In genomic region chr12:94074216-94074969, GRCh38 we compare ENCODE assay signal across 13 cellular contexts.
DNase-seq lines count a peak whose midpoint lies in the region; ATAC-seq and TF ChIP-seq lines count a peak whose summit lies in the region.
"Had no signal": no experiment of that assay in that cellular context is flagged by ENCODE, and none has a peak within 500 bp of the region (broad histone marks: within the 10 kb centered on the region; RNA-seq: fewer than 3 reads in every experiment).

No MANE protein-coding gene starts in this region.

- H3K36me3 ChIP-seq in heart left ventricle (no peaks in the 10 kb centered on the region), prostate gland (no peaks in the 10 kb centered on the region), uterus (no peaks in the 10 kb centered on the region)
- H3K36me3 ChIP-seq: neutrophil had no signal

- H3K4me1 ChIP-seq in heart left ventricle (peaks cover 0 to 32% (median 20%) of the 10 kb centered on the region in 12 donors), prostate gland (replicated peaks) (no peaks in the 10 kb centered on the region), uterus (no peaks in the 10 kb centered on the region)

- ATAC-seq in heart left ventricle (peak; percentile 83 to 93 (median 87)), HG03354 (IDR thresholded peaks at IDR 0.05; ENCODE audit: poor library complexity, severe bottlenecking, unreplicated experiment) (no peak)
- no peak for ATAC-seq in activated T-helper 17 cell treated with anti-CD3 and anti-CD28 coated beads, Interleukin-2, amount 50 U/mL, for 72 hours (replicated peaks)

- H3K4me3 ChIP-seq in heart left ventricle (peak overlapping the region in 4 of 12 donors; percentile 4 to 36 (median 18)), prostate gland (no peak overlapping the region), uterus (no peak overlapping the region)

- H3K27me3 Mint-ChIP-seq in activated T-helper 17 cell treated with anti-CD3 and anti-CD28 coated beads, Interleukin-2, amount 50 U/mL, for 72 hours, result no peaks in the 10 kb centered on the region

- H3K36me3 Mint-ChIP-seq in activated T-helper 17 cell treated with anti-CD3 and anti-CD28 coated beads, Interleukin-2, amount 50 U/mL, for 72 hours (ENCODE audit: low read depth), result no peaks in the 10 kb centered on the region

- WGBS in heart left ventricle, 4 donors, result 61 to 65% (median 64%) methylated on average over 14 of the region's 14 CpGs
- 70% methylated on average over 14 of the region's 14 CpGs for whole genome bisulfite sequencing in prostate gland

- no peak overlapping the region for H3K4me3 Mint-ChIP-seq in activated T-helper 17 cell treated with anti-CD3 and anti-CD28 coated beads, Interleukin-2, amount 50 U/mL, for 72 hours
- H3K4me3 Mint-ChIP-seq: activated CD4-positive, alpha-beta T cell treated with anti-CD3 and anti-CD28 coated beads, Interleukin-2, amount 10 ng/mL, durations not matched to agents 7 days and 5 days had no signal

- intact Hi-C loops in heart left ventricle (cut with DNase I), result loop anchor here (2.0 to 10.0 kb wide), 12 partner anchors 80 to 400 kb away; partner anchors contain the start of gene CRADD (in 4 of the 10)
- intact Hi-C loops in prostate gland (cut with DNase I), result loop anchor here (5.0 to 10.0 kb wide), 3 partner anchors 100 to 507 kb away; no protein-coding TSS in a partner anchor
- intact Hi-C loops in uterus (cut with DNase I; ENCODE audit: low total_unique reads), result no loop called here

- TF ChIP-seq POLR2A in heart left ventricle (IDR thresholded peaks at IDR 0.05), result no peak
- no peak for TF ChIP-seq POLR2A in prostate gland (IDR thresholded peaks at IDR 0.05)
- TF ChIP-seq POLR2A in uterus (IDR thresholded peaks at IDR 0.05), result no peak

- no peaks in the 10 kb centered on the region for H3K9me3 Mint-ChIP-seq in activated T-helper 17 cell treated with anti-CD3 and anti-CD28 coated beads, Interleukin-2, amount 50 U/mL, for 72 hours
- H3K9me3 Mint-ChIP-seq: activated T-helper 2 cell treated with anti-CD3 and anti-CD28 coated beads, Interferon-gamma antibody, Interleukin-2, Interleukin-4, amounts not matched to agents 10 μg/mL and 5 μg/mL and 100 μg/mL, durations not matched to agents 14 hours and 24 hours and 36 hours had no signal

- H3K27ac Mint-ChIP-seq in activated T-helper 17 cell treated with anti-CD3 and anti-CD28 coated beads, Interleukin-2, amount 50 U/mL, for 72 hours, result no peak overlapping the region
- H3K27ac Mint-ChIP-seq: activated CD4-positive, alpha-beta T cell treated with anti-CD3 and anti-CD28 coated beads, Interleukin-2, amount 10 ng/mL, durations not matched to agents 7 days and 5 days; activated T-helper 2 cell treated with anti-CD3 and anti-CD28 coated beads, Interferon-gamma antibody, Interleukin-2, Interleukin-4, amounts not matched to agents 10 μg/mL and 5 μg/mL and 100 μg/mL, durations not matched to agents 14 hours and 24 hours and 36 hours had no signal

- H3K9me3 ChIP-seq in heart left ventricle, result no peaks in the 10 kb centered on the region
- H3K9me3 ChIP-seq in prostate gland, result no peaks in the 10 kb centered on the region
- no peaks in the 10 kb centered on the region for H3K9me3 ChIP-seq in uterus
- H3K9me3 ChIP-seq: neutrophil had no signal

- TF ChIP-seq CTCF in heart left ventricle (IDR thresholded peaks at IDR 0.05), result peak in 2 of 12 donors; percentile 7 to 26
- no peak for TF ChIP-seq CTCF in prostate gland (IDR thresholded peaks at IDR 0.05)
- no peak for TF ChIP-seq CTCF in uterus (IDR thresholded peaks at IDR 0.05)

- H3K27me3 ChIP-seq in heart left ventricle (no peaks in the 10 kb centered on the region), prostate gland (replicated peaks; ENCODE audit: insufficient read depth) (no peaks in the 10 kb centered on the region), uterus (no peaks in the 10 kb centered on the region)
- H3K27me3 ChIP-seq: neutrophil had no signal

- peak; percentile 5 for DNase-seq in DMS 273 (lab: John Stamatoyannopoulos, UW; ENCODE audit: unreplicated experiment)
- no peak for DNase-seq in DMS 273 treated with DMSO at 0.1 percent for 48 hours (lab: John Stamatoyannopoulos, UW)
- DNase-seq in heart left ventricle, result peak in 4 of 5 donors; percentile 70 to 86 (median 74)
- DNase-seq in prostate gland (ENCODE audit: low spot score), result no peak
- DNase-seq in uterus, result peak; percentile 46 to 72
- no peak for DNase-seq in kidney glomerular epithelial cell (lab: John Stamatoyannopoulos, UW)
- DNase-seq: activated CD4-positive, alpha-beta T cell treated with anti-CD3 and anti-CD28 coated beads, Interleukin-2, amount 10 ng/mL, durations not matched to agents 7 days and 5 days; central memory CD4-positive, alpha-beta T cell had no signal

- peaks cover 19% of the 10 kb centered on the region for H3K4me1 Mint-ChIP-seq in activated T-helper 17 cell treated with anti-CD3 and anti-CD28 coated beads, Interleukin-2, amount 50 U/mL, for 72 hours

- H3K27ac ChIP-seq in heart left ventricle, result peak overlapping the region; percentile 74 to 96 (median 84)
- H3K27ac ChIP-seq in prostate gland, result peak overlapping the region; percentile 20 to 45
- peak overlapping the region; percentile 78 to 81 for H3K27ac ChIP-seq in uterus
- H3K27ac ChIP-seq: 22Rv1, neutrophil had no signal

Comparison
In these comparisons a context has a peak if more than half of its experiments do, and no peak if none do; other contexts are left out.
1. DNase-seq: peak in DMS 273 (single experiment), heart left ventricle (4 of 5) and uterus (2 of 2); none in DMS 273 treated with DMSO at 0.1 percent for 48 hours (single experiment), prostate gland (single experiment) and kidney glomerular epithelial cell (single experiment).
2. ATAC-seq: peak in heart left ventricle (4 of 4); none in activated T-helper 17 cell treated with anti-CD3 and anti-CD28 coated beads, Interleukin-2, amount 50 U/mL, for 72 hours (single experiment) and HG03354 (single experiment).
3. H3K27ac ChIP-seq: peak in every context shown above with its lines; median percentile 84 in heart left ventricle; 80 in uterus; 32 in prostate gland.